1 cellular context compared by ENCODE assay signal in the genomic region with DNA sequence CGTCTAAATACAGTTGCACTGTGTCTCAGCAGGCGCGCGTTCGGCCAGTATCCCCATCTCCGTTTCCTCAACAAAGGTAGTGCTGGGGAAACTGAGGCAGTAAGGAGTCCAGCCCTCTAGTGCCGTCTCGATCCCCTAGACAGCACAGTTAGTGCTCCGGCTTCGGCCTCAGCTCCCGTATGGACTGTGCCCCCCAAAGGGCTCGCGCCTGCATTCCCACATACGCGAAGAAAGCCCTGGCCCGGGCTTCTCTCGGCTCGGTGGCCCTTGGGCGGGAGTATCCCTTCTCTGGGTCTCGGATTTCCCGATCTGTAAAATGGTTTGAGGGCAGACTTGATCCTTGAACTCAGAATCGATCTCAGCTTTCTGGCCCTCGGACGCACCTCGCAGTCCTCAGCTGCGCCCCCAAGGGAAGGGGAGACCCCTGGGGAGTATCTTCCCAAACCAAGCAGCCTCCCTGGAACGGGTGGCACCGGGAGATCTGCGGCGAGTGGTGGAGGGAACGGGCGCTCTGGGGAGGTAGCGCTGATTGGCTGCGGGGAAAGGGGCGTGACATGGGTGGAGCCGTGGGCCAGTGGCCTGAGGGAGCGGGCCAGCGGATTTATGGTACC.
A peak's percentile ranks its signal among the peaks of the same experiment; 100 is the strongest.
TF ChIP-seq lines count a peak whose summit lies in the region.

No MANE protein-coding gene starts in this region.

TF ChIP-seq in HEK293, 187 proteins besides CTCF, POLR2A, EP300 and RAD21 (continued from another document and continues in another):
- TF ChIP-seq, protein P1, sequence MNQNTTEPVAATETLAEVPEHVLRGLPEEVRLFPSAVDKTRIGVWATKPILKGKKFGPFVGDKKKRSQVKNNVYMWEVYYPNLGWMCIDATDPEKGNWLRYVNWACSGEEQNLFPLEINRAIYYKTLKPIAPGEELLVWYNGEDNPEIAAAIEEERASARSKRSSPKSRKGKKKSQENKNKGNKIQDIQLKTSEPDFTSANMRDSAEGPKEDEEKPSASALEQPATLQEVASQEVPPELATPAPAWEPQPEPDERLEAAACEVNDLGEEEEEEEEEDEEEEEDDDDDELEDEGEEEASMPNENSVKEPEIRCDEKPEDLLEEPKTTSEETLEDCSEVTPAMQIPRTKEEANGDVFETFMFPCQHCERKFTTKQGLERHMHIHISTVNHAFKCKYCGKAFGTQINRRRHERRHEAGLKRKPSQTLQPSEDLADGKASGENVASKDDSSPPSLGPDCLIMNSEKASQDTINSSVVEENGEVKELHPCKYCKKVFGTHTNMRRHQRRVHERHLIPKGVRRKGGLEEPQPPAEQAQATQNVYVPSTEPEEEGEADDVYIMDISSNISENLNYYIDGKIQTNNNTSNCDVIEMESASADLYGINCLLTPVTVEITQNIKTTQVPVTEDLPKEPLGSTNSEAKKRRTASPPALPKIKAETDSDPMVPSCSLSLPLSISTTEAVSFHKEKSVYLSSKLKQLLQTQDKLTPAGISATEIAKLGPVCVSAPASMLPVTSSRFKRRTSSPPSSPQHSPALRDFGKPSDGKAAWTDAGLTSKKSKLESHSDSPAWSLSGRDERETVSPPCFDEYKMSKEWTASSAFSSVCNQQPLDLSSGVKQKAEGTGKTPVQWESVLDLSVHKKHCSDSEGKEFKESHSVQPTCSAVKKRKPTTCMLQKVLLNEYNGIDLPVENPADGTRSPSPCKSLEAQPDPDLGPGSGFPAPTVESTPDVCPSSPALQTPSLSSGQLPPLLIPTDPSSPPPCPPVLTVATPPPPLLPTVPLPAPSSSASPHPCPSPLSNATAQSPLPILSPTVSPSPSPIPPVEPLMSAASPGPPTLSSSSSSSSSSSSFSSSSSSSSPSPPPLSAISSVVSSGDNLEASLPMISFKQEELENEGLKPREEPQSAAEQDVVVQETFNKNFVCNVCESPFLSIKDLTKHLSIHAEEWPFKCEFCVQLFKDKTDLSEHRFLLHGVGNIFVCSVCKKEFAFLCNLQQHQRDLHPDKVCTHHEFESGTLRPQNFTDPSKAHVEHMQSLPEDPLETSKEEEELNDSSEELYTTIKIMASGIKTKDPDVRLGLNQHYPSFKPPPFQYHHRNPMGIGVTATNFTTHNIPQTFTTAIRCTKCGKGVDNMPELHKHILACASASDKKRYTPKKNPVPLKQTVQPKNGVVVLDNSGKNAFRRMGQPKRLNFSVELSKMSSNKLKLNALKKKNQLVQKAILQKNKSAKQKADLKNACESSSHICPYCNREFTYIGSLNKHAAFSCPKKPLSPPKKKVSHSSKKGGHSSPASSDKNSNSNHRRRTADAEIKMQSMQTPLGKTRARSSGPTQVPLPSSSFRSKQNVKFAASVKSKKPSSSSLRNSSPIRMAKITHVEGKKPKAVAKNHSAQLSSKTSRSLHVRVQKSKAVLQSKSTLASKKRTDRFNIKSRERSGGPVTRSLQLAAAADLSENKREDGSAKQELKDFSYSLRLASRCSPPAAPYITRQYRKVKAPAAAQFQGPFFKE (tag by site-specific recombination; IDR thresholded peaks at IDR 0.05; ENCODE audit: borderline replicate concordance), result no peak
- TF ChIP-seq, protein P2, sequence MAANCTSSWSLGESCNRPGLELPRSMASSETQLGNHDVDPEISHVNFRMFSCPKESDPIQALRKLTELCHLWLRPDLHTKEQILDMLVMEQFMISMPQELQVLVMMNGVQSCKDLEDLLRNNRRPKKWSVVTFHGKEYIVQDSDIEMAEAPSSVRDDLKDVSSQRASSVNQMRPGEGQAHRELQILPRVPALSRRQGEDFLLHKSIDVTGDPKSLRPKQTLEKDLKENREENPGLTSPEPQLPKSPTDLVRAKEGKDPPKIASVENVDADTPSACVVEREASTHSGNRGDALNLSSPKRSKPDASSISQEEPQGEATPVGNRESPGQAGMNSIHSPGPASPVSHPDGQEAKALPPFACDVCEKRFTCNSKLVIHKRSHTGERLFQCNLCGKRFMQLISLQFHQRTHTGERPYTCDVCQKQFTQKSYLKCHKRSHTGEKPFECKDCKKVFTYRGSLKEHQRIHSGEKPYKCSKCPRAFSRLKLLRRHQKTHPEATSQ (tag by site-specific recombination; IDR thresholded peaks at IDR 0.05), result no peak
- TF ChIP-seq SCRT1 (tag by site-specific recombination; IDR thresholded peaks at IDR 0.05; ENCODE audit: borderline replicate concordance) (no peak), ZNF610 (tag by site-specific recombination; IDR thresholded peaks at IDR 0.05; ENCODE audit: borderline replicate concordance) (no peak), ZNF155 (tag by site-specific recombination; IDR thresholded peaks at IDR 0.05) (no peak), ZNF529 (tag by site-specific recombination; IDR thresholded peaks at IDR 0.05; ENCODE audit: insufficient replicate concordance) (no peak), ZNF175 (tag by site-specific recombination; IDR thresholded peaks at IDR 0.05) (no peak), ZNF354C (tag by site-specific recombination; IDR thresholded peaks at IDR 0.05; ENCODE audit: borderline replicate concordance, low read depth) (no peak), ZNF530 (tag by site-specific recombination; IDR thresholded peaks at IDR 0.05; ENCODE audit: low read depth) (no peak), ZNF501 (tag by site-specific recombination; IDR thresholded peaks at IDR 0.05) (no peak), ZNF707 (tag by site-specific recombination; IDR thresholded peaks at IDR 0.05) (no peak), ZNF623 (tag by site-specific recombination; IDR thresholded peaks at IDR 0.05) (no peak), ZNF24 (tag by site-specific recombination; IDR thresholded peaks at IDR 0.05) (no peak), ZNF830 (tag by site-specific recombination; IDR thresholded peaks at IDR 0.05; ENCODE audit: low read depth) (no peak), ZEB2 (tag by site-specific recombination; IDR thresholded peaks at IDR 0.05) (no peak), ZNF335 (tag by site-specific recombination; conservative IDR thresholded peaks at IDR 0.05) (peak; percentile 25), GLIS2 (tag by site-specific recombination; IDR thresholded peaks at IDR 0.05) (peak; percentile 82), ZNF510 (tag by site-specific recombination; IDR thresholded peaks at IDR 0.05; ENCODE audit: insufficient replicate concordance) (no peak), KLF8 (tag by site-specific recombination; IDR thresholded peaks at IDR 0.05) (peak; percentile 45; the same call in 1 of the 2 replicates), ZNF214 (tag by site-specific recombination; IDR thresholded peaks at IDR 0.05; ENCODE audit: borderline replicate concordance) (no peak), HOXC10 (CRISPR knock-in tag; IDR thresholded peaks at IDR 0.05) (no peak), ZNF394 (tag by site-specific recombination; IDR thresholded peaks at IDR 0.05; ENCODE audit: borderline replicate concordance) (no peak), ZNF473 (tag by site-specific recombination; IDR thresholded peaks at IDR 0.05) (no peak), PRDM1 (tag by site-specific recombination; IDR thresholded peaks at IDR 0.05) (no peak), ZSCAN16 (tag by site-specific recombination; IDR thresholded peaks at IDR 0.05) (no peak), ZNF555 (tag by site-specific recombination; conservative IDR thresholded peaks at IDR 0.05) (no peak), EGR2 (tag by site-specific recombination; IDR thresholded peaks at IDR 0.05; ENCODE audit: low read depth) (no peak), GLI4 (tag by site-specific recombination; IDR thresholded peaks at IDR 0.05) (no peak), KLF10 (tag by site-specific recombination; IDR thresholded peaks at IDR 0.05) (peak; percentile 93), ZNF776 (tag by site-specific recombination; IDR thresholded peaks at IDR 0.05; ENCODE audit: borderline replicate concordance) (no peak), YY2 (tag by site-specific recombination; IDR thresholded peaks at IDR 0.05) (no peak), ZNF596 (tag by site-specific recombination; IDR thresholded peaks at IDR 0.05) (no peak), ZSCAN23 (tag by site-specific recombination; IDR thresholded peaks at IDR 0.05) (no peak), GLIS1 (tag by site-specific recombination; IDR thresholded peaks at IDR 0.05) (peak; percentile 57), ZBTB48 (tag by site-specific recombination; IDR thresholded peaks at IDR 0.05) (0 out of 2 replicates have a peak, but pooled peaks have one; percentile 56), ZNF23 (tag by site-specific recombination; IDR thresholded peaks at IDR 0.05; ENCODE audit: borderline replicate concordance) (no peak)
- TF ChIP-seq, protein P3, sequence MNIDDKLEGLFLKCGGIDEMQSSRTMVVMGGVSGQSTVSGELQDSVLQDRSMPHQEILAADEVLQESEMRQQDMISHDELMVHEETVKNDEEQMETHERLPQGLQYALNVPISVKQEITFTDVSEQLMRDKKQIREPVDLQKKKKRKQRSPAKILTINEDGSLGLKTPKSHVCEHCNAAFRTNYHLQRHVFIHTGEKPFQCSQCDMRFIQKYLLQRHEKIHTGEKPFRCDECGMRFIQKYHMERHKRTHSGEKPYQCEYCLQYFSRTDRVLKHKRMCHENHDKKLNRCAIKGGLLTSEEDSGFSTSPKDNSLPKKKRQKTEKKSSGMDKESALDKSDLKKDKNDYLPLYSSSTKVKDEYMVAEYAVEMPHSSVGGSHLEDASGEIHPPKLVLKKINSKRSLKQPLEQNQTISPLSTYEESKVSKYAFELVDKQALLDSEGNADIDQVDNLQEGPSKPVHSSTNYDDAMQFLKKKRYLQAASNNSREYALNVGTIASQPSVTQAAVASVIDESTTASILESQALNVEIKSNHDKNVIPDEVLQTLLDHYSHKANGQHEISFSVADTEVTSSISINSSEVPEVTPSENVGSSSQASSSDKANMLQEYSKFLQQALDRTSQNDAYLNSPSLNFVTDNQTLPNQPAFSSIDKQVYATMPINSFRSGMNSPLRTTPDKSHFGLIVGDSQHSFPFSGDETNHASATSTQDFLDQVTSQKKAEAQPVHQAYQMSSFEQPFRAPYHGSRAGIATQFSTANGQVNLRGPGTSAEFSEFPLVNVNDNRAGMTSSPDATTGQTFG (tag by site-specific recombination; IDR thresholded peaks at IDR 0.05; ENCODE audit: borderline replicate concordance), result no peak
- TF ChIP-seq, protein P4, sequence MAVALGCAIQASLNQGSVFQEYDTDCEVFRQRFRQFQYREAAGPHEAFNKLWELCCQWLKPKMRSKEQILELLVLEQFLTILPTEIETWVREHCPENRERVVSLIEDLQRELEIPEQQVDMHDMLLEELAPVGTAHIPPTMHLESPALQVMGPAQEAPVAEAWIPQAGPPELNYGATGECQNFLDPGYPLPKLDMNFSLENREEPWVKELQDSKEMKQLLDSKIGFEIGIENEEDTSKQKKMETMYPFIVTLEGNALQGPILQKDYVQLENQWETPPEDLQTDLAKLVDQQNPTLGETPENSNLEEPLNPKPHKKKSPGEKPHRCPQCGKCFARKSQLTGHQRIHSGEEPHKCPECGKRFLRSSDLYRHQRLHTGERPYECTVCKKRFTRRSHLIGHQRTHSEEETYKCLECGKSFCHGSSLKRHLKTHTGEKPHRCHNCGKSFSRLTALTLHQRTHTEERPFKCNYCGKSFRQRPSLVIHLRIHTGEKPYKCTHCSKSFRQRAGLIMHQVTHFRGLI (tag by site-specific recombination; IDR thresholded peaks at IDR 0.05), result no peak
- TF ChIP-seq, protein P5, sequence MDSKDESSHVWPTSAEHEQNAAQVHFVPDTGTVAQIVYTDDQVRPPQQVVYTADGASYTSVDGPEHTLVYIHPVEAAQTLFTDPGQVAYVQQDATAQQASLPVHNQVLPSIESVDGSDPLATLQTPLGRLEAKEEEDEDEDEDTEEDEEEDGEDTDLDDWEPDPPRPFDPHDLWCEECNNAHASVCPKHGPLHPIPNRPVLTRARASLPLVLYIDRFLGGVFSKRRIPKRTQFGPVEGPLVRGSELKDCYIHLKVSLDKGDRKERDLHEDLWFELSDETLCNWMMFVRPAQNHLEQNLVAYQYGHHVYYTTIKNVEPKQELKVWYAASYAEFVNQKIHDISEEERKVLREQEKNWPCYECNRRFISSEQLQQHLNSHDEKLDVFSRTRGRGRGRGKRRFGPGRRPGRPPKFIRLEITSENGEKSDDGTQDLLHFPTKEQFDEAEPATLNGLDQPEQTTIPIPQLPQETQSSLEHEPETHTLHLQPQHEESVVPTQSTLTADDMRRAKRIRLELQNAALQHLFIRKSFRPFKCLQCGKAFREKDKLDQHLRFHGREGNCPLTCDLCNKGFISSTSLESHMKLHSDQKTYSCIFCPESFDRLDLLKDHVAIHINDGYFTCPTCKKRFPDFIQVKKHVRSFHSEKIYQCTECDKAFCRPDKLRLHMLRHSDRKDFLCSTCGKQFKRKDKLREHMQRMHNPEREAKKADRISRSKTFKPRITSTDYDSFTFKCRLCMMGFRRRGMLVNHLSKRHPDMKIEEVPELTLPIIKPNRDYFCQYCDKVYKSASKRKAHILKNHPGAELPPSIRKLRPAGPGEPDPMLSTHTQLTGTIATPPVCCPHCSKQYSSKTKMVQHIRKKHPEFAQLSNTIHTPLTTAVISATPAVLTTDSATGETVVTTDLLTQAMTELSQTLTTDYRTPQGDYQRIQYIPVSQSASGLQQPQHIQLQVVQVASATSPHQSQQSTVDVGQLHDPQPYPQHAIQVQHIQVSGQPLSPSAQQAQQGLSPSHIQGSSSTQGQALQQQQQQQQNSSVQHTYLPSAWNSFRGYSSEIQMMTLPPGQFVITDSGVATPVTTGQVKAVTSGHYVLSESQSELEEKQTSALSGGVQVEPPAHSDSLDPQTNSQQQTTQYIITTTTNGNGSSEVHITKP (tag by site-specific recombination; IDR thresholded peaks at IDR 0.05), result no peak
- TF ChIP-seq, protein P6, sequence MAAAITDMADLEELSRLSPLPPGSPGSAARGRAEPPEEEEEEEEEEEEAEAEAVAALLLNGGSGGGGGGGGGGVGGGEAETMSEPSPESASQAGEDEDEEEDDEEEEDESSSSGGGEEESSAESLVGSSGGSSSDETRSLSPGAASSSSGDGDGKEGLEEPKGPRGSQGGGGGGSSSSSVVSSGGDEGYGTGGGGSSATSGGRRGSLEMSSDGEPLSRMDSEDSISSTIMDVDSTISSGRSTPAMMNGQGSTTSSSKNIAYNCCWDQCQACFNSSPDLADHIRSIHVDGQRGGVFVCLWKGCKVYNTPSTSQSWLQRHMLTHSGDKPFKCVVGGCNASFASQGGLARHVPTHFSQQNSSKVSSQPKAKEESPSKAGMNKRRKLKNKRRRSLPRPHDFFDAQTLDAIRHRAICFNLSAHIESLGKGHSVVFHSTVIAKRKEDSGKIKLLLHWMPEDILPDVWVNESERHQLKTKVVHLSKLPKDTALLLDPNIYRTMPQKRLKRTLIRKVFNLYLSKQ (tag by site-specific recombination; IDR thresholded peaks at IDR 0.05; ENCODE audit: borderline replicate concordance), result no peak
- TF ChIP-seq, protein P7, sequence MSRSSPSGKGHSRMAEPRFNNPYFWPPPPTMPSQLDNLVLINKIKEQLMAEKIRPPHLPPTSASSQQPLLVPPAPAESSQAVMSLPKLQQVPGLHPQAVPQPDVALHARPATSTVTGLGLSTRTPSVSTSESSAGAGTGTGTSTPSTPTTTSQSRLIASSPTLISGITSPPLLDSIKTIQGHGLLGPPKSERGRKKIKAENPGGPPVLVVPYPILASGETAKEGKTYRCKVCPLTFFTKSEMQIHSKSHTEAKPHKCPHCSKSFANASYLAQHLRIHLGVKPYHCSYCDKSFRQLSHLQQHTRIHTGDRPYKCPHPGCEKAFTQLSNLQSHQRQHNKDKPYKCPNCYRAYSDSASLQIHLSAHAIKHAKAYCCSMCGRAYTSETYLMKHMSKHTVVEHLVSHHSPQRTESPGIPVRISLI (tag by site-specific recombination; IDR thresholded peaks at IDR 0.05), result no peak
- TF ChIP-seq, protein P8, sequence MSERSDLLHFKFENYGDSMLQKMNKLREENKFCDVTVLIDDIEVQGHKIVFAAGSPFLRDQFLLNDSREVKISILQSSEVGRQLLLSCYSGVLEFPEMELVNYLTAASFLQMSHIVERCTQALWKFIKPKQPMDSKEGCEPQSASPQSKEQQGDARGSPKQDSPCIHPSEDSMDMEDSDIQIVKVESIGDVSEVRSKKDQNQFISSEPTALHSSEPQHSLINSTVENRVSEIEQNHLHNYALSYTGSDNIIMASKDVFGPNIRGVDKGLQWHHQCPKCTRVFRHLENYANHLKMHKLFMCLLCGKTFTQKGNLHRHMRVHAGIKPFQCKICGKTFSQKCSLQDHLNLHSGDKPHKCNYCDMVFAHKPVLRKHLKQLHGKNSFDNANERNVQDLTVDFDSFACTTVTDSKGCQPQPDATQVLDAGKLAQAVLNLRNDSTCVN (tag by site-specific recombination; optimal IDR thresholded peaks at IDR 0.05), result no peak
